1 cellular context compared by ENCODE assay signal in genomic region chr1:155139895-155140629, GRCh38.
TF ChIP-seq lines count a peak whose summit lies in the region.

DPM3 (minus strand) TSS chr1:155140531; CDS start chr1:155140240, 291 bp downstream.

TF ChIP-seq in GM12878, 131 proteins besides CTCF, POLR2A, EP300 and RAD21 (continued from another document):
- TF ChIP-seq ZBTB33 (IDR thresholded peaks at IDR 0.05), result no peak
- no peak for TF ChIP-seq KDM1A (IDR thresholded peaks at IDR 0.05; ENCODE audit: borderline replicate concordance)
- peak; percentile 81 for TF ChIP-seq NBN (IDR thresholded peaks at IDR 0.05)
- no peak for TF ChIP-seq ATF2 (IDR thresholded peaks at IDR 0.05; ENCODE audit: low read length)
- no peak for TF ChIP-seq ZNF384 (IDR thresholded peaks at IDR 0.05; ENCODE audit: borderline replicate concordance, low read depth, low read length)
- no peak for TF ChIP-seq RBBP5 (conservative IDR thresholded peaks at IDR 0.05)
- no peak for TF ChIP-seq FOXM1 (IDR thresholded peaks at IDR 0.05; ENCODE audit: low read depth, low read length)
- no peak for TF ChIP-seq SUPT20H (IDR thresholded peaks at IDR 0.05; ENCODE audit: borderline replicate concordance, control insufficient read depth, low read depth, low read length)
- no peak; the same call in 1 of the 2 replicates for TF ChIP-seq HDGF (IDR thresholded peaks at IDR 0.05)
- TF ChIP-seq ASH2L (IDR thresholded peaks at IDR 0.05; ENCODE audit: borderline replicate concordance, low read depth), result no peak
- no peak for TF ChIP-seq USF1 (IDR thresholded peaks at IDR 0.05; ENCODE audit: borderline replicate concordance, extremely low read length, insufficient read depth, low read depth, low read length)
- TF ChIP-seq EED (IDR thresholded peaks at IDR 0.05; ENCODE audit: low read depth), result peak; percentile 30; the same call in 1 of the 2 replicates
- TF ChIP-seq SIX5 (IDR thresholded peaks at IDR 0.05; ENCODE audit: low read depth, low read length, severe bottlenecking), result peak; percentile 97
TF ChIP-seq in GM12878: peak in this region for 33.
